1 cellular context compared by ENCODE assay signal in the genomic region with DNA sequence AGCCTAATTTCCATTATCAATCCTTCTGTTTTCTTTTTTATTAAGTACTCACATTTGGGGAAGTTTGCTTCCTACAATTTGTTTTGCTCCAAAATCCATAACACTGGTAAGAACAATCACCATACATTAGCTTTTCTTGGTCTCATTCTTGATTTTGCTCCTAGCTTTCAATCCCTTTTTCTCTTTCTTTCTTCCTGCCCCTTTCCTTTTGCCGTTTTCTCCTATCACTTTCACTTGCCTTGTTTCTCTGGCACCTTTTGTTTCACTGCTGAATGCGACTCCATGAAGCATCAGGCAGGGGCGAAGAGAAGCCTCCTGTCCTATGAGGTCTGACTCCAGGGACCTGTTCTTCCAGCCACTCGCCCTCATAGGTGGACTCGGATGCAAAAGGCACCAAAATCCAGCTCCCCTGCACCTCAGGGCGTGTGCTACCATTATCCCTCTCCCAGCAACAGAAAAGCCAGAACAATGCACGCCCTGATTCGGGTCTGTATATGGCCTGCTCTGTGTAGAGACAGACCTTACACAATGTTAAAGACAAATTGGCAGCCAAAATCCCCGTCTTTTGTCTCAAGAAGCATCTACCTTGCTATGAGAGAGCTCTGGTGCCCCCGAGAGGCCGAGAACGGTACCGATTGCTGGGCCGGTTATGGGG.
TF ChIP-seq lines count a peak whose summit lies in the region.

No MANE protein-coding gene starts in this region.

TF ChIP-seq in H1, 55 proteins besides CTCF, POLR2A, EP300 and RAD21 (continued from another document):
- no peak for TF ChIP-seq JUN (IDR thresholded peaks at IDR 0.05; ENCODE audit: low read depth, low read length)
- TF ChIP-seq, protein P1, sequence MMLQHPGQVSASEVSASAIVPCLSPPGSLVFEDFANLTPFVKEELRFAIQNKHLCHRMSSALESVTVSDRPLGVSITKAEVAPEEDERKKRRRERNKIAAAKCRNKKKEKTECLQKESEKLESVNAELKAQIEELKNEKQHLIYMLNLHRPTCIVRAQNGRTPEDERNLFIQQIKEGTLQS (IDR thresholded peaks at IDR 0.05; ENCODE audit: insufficient read depth, low read depth, low read length): no peak
- 0 out of 2 replicates have a peak, but pooled peaks have one; percentile 31 for TF ChIP-seq TAF1 (IDR thresholded peaks at IDR 0.05; ENCODE audit: low read depth, low read length)
- peak; percentile 29 for TF ChIP-seq KDM4A (IDR thresholded peaks at IDR 0.05; ENCODE audit: low read depth, low read length, severe bottlenecking)
- no peak for TF ChIP-seq EZH2 (IDR thresholded peaks at IDR 0.05; ENCODE audit: low read depth, low read length, severe bottlenecking)
- TF ChIP-seq CBX8 (IDR thresholded peaks at IDR 0.05; ENCODE audit: borderline replicate concordance, low read depth, low read length): no peak
- TF ChIP-seq YY1 (IDR thresholded peaks at IDR 0.05; ENCODE audit: low read depth, low read length): peak; percentile 22; the same call in 1 of the 2 replicates
- TF ChIP-seq BCL11A (IDR thresholded peaks at IDR 0.05; ENCODE audit: low read depth in 2 of 2, low read length in 2 of 2): no peak
- TF ChIP-seq CTBP2 (IDR thresholded peaks at IDR 0.05; ENCODE audit: borderline replicate concordance, insufficient read depth, insufficient read length, low read length): no peak
- TF ChIP-seq SIRT6 (IDR thresholded peaks at IDR 0.05; ENCODE audit: low read length): no peak
- no peak for TF ChIP-seq SP2 (IDR thresholded peaks at IDR 0.05; ENCODE audit: low read length)
- TF ChIP-seq GABPA (IDR thresholded peaks at IDR 0.05; ENCODE audit: borderline replicate concordance, insufficient read depth, low read length): no peak
TF ChIP-seq in H1: peak in this region for 4.
